In the genomic region with DNA sequence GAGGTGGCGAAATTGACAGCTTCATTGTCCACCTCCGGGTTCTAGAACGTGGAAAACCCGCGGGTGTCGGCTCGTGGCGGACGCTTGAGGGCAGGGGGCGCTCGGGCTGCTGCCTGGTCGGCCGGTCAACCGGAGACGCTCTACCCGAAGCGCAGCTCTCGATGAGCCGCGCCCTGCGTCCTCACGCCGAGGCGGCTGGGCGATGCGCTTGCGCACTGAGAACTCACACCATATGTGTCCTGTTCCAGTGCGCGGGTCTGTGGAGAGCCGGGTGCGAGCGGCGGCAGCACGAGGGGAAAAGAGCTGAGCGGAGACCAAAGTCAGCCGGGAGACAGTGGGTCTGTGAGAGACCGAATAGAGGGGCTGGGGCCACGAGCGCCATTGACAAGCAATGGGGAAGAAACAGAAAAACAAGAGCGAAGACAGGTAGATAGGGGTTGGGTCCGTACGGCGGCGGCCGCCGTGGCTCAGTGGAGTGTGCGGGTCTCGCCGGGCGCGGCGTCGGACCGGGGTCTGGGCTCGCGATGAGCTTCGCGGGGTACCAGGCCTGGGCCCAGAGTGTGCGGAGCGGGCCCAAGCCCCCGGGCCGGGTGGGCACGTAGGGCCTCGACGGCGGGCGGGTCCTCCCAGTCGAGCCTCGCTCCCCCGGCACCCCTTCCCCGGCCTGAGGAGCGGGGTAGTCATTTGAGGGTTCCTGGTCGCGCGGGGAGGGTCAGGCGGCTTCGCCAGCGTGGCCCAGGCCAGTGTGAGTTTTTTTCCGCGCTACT, we compare ENCODE assay signal across 8 cellular contexts. TPM values are rescaled to one million over a fixed set of nuclear protein-coding genes. Genes with fewer than 3 reads are reported as not detected.
DNase-seq lines count a peak whose midpoint lies in the region; ATAC-seq, FAIRE-seq and TF ChIP-seq lines count a peak whose summit lies in the region.

A gene with protein sequence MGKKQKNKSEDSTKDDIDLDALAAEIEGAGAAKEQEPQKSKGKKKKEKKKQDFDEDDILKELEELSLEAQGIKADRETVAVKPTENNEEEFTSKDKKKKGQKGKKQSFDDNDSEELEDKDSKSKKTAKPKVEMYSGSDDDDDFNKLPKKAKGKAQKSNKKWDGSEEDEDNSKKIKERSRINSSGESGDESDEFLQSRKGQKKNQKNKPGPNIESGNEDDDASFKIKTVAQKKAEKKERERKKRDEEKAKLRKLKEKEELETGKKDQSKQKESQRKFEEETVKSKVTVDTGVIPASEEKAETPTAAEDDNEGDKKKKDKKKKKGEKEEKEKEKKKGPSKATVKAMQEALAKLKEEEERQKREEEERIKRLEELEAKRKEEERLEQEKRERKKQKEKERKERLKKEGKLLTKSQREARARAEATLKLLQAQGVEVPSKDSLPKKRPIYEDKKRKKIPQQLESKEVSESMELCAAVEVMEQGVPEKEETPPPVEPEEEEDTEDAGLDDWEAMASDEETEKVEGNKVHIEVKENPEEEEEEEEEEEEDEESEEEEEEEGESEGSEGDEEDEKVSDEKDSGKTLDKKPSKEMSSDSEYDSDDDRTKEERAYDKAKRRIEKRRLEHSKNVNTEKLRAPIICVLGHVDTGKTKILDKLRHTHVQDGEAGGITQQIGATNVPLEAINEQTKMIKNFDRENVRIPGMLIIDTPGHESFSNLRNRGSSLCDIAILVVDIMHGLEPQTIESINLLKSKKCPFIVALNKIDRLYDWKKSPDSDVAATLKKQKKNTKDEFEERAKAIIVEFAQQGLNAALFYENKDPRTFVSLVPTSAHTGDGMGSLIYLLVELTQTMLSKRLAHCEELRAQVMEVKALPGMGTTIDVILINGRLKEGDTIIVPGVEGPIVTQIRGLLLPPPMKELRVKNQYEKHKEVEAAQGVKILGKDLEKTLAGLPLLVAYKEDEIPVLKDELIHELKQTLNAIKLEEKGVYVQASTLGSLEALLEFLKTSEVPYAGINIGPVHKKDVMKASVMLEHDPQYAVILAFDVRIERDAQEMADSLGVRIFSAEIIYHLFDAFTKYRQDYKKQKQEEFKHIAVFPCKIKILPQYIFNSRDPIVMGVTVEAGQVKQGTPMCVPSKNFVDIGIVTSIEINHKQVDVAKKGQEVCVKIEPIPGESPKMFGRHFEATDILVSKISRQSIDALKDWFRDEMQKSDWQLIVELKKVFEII (plus strand): TSS at position 226 of the 767 bp plus-strand sequence. CDS start 166 bp downstream, at position 392.

- peak within 1 kb of the TSS; percentile 76 for H3K4me3 ChIP-seq in LNCaP clone FGC (ENCODE audit: low read depth, low read length)

- intact Hi-C loops in natural killer cell (cut with micrococcal nuclease): loop anchor here (2.0 kb wide), 1 partner anchor 183 kb away; a partner anchor contains a TSS

- no peaks in the 10 kb centered on the region for H3K27me3 Mint-ChIP-seq in activated T-helper 17 cell treated with anti-CD3 and anti-CD28 coated beads, Interleukin-2, amount 50 U/mL, for 72 hours
- no peaks in the 10 kb centered on the region for H3K27me3 Mint-ChIP-seq in natural killer cell (ENCODE audit: low read depth in 2 of 2)

- H3K36me3 Mint-ChIP-seq in activated T-helper 17 cell treated with anti-CD3 and anti-CD28 coated beads, Interleukin-2, amount 50 U/mL, for 72 hours (ENCODE audit: low read depth): peaks cover 18% of the 10 kb centered on the region
- H3K36me3 Mint-ChIP-seq in natural killer cell: peaks cover 5% of the 10 kb centered on the region

- TF ChIP-seq POLR2A in H54 (IDR thresholded peaks at IDR 0.05; ENCODE audit: low read depth, low read length): peak; percentile 89

- H3K27ac Mint-ChIP-seq in activated T-helper 17 cell treated with anti-CD3 and anti-CD28 coated beads, Interleukin-2, amount 50 U/mL, for 72 hours: no peak within 1 kb of the TSS
- no peak within 1 kb of the TSS for H3K27ac Mint-ChIP-seq in natural killer cell

- FAIRE-seq in H54 (lab: Jason Lieb, UNC): peak; percentile 83

- ATAC-seq in activated T-helper 17 cell treated with anti-CD3 and anti-CD28 coated beads, Interleukin-2, amount 50 U/mL, for 72 hours (replicated peaks): peak; percentile 79
- peak; percentile 67 to 83 (median 72) for ATAC-seq in natural killer cell

- TF ChIP-seq CTCF in LNCaP clone FGC (IDR thresholded peaks at IDR 0.05; ENCODE audit: control insufficient read depth, extremely low read depth, insufficient read depth): peak; percentile 78
- TF ChIP-seq CTCF in natural killer cell (IDR thresholded peaks at IDR 0.05): peak; percentile 48

- H3K9me3 Mint-ChIP-seq in activated T-helper 17 cell treated with anti-CD3 and anti-CD28 coated beads, Interleukin-2, amount 50 U/mL, for 72 hours: no peaks in the 10 kb centered on the region
- no peaks in the 10 kb centered on the region for H3K9me3 Mint-ChIP-seq in natural killer cell

- in situ Hi-C loops in G401 (cut with HindIII; ENCODE audit: low sequenced_read_pairs): no loop called here

- H3K4me3 Mint-ChIP-seq in activated T-helper 17 cell treated with anti-CD3 and anti-CD28 coated beads, Interleukin-2, amount 50 U/mL, for 72 hours: no peak within 1 kb of the TSS
- no peak within 1 kb of the TSS for H3K4me3 Mint-ChIP-seq in natural killer cell

- peaks cover 17% of the 10 kb centered on the region for H3K4me1 Mint-ChIP-seq in activated T-helper 17 cell treated with anti-CD3 and anti-CD28 coated beads, Interleukin-2, amount 50 U/mL, for 72 hours
- H3K4me1 Mint-ChIP-seq in natural killer cell: peaks cover 12 to 32% of the 10 kb centered on the region in 2 donors

- DNase-seq in G401 (ENCODE audit: low spot score) (peak; percentile 96), H54 (ENCODE audit: insufficient read length, low spot score) (peak; percentile 89), LNCaP clone FGC (ENCODE audit: low read depth) (peak; percentile 79), RPMI8226 (peak; percentile 98), fibroblast of peridontal ligament (ENCODE audit: extremely low read depth) (peak; percentile 95), natural killer cell (peak; percentile 86)
- DNase-seq in stimulated activated naive CD4-positive, alpha-beta T cell (lab: John Stamatoyannopoulos, UW): peak; percentile 75 to 85 (median 79)

RNA-seq across cellular contexts. Expression of the gene that starts here (rescaled TPM):
- total RNA-seq in G401 (2014; rRNA removed; shearing (Covaris generic)): 7.4 and 8.1 TPM in 2 replicates
- total RNA-seq in activated T-helper 17 cell treated with anti-CD3 and anti-CD28 coated beads, Interleukin-2, amount 50 U/mL, for 72 hours: 10 to 100 TPM; 54.1 to 77.8 TPM
- total RNA-seq in natural killer cell: 10 to 100 TPM; 33.5 to 40.6 (median 40.3) TPM

Comparison
In these comparisons a context has a peak if more than half of its experiments do, and no peak if none do; other contexts are left out.
1. Peak in every context shown above with its lines: DNase-seq, ATAC-seq and H3K4me3 ChIP-seq.